ENCODE assay signal across 2 cellular contexts in the genomic region with DNA sequence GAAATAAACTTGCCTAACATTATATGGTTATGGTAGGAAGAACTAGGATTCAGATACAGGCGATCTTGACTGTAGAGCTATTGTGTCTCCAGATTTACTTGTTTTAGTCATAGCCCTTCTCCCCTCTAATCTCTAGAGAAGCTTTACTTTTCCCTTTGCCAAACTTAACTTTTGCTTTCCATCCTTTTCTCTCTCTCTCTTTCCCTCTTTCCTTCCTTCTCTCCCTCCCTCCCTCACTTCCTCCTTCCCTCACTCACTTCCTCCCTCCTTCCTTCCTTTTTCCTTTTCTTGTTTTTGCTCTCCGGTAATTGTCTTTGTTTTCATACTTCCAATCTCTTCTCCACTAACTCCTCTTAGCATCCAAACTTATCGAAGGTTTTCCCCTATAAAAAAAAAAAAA.
TF ChIP-seq lines count a peak whose summit lies in the region.

No MANE protein-coding gene starts in this region.

TF ChIP-seq in WTC11, 78 proteins besides CTCF, POLR2A, EP300 and RAD21:
- TF ChIP-seq ZNF396 (CRISPR knock-in tag; IDR thresholded peaks at IDR 0.05; ENCODE audit: borderline replicate concordance) (no peak), FOXJ3 (CRISPR knock-in tag; IDR thresholded peaks at IDR 0.05; ENCODE audit: borderline replicate concordance) (no peak), ATF6 (CRISPR knock-in tag; IDR thresholded peaks at IDR 0.05) (no peak), USF2 (CRISPR knock-in tag; IDR thresholded peaks at IDR 0.05) (no peak), KAT7 (CRISPR knock-in tag; IDR thresholded peaks at IDR 0.05; ENCODE audit: borderline replicate concordance) (no peak), ZNF232 (CRISPR knock-in tag; IDR thresholded peaks at IDR 0.05) (no peak), ZNF263 (CRISPR knock-in tag; IDR thresholded peaks at IDR 0.05; ENCODE audit: low read depth) (no peak), SOX15 (CRISPR knock-in tag; IDR thresholded peaks at IDR 0.05) (no peak), OVOL2 (CRISPR knock-in tag; IDR thresholded peaks at IDR 0.05; ENCODE audit: borderline replicate concordance) (no peak), E2F1 (CRISPR knock-in tag; IDR thresholded peaks at IDR 0.05) (no peak), ZNF317 (CRISPR knock-in tag; IDR thresholded peaks at IDR 0.05; ENCODE audit: borderline replicate concordance, low read depth) (no peak), CREB1 (CRISPR knock-in tag; IDR thresholded peaks at IDR 0.05) (no peak), TP53 (CRISPR knock-in tag; IDR thresholded peaks at IDR 0.05) (no peak), NR2C2 (CRISPR knock-in tag; IDR thresholded peaks at IDR 0.05) (no peak)
- TF ChIP-seq, protein P1, sequence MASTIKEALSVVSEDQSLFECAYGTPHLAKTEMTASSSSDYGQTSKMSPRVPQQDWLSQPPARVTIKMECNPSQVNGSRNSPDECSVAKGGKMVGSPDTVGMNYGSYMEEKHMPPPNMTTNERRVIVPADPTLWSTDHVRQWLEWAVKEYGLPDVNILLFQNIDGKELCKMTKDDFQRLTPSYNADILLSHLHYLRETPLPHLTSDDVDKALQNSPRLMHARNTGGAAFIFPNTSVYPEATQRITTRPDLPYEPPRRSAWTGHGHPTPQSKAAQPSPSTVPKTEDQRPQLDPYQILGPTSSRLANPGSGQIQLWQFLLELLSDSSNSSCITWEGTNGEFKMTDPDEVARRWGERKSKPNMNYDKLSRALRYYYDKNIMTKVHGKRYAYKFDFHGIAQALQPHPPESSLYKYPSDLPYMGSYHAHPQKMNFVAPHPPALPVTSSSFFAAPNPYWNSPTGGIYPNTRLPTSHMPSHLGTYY (CRISPR knock-in tag; IDR thresholded peaks at IDR 0.05), result no peak
TF ChIP-seq in WTC11: peak in this region for 0.

TF ChIP-seq in endothelial cell of umbilical vein, 7 proteins besides CTCF, POLR2A, EP300 and RAD21:
- TF ChIP-seq FOS (IDR thresholded peaks at IDR 0.05; ENCODE audit: borderline replicate concordance, insufficient read depth, low read length) (no peak), MAX (IDR thresholded peaks at IDR 0.05; ENCODE audit: insufficient read depth, insufficient read length) (no peak), MYC (IDR thresholded peaks at IDR 0.05; ENCODE audit: low read depth, low read length) (no peak), POLR2AphosphoS5 (IDR thresholded peaks at IDR 0.05; ENCODE audit: insufficient read depth, low read depth, low read length) (no peak), JUN (IDR thresholded peaks at IDR 0.05; ENCODE audit: borderline replicate concordance, insufficient read depth, insufficient read length, low read depth) (no peak), EZH2 (IDR thresholded peaks at IDR 0.05; ENCODE audit: borderline replicate concordance, low read depth, low read length, severe bottlenecking) (no peak), GATA2 (IDR thresholded peaks at IDR 0.05; ENCODE audit: insufficient read depth, insufficient read length, low read depth, low read length) (no peak)
